1 cellular context compared by ENCODE assay signal in the genomic region with DNA sequence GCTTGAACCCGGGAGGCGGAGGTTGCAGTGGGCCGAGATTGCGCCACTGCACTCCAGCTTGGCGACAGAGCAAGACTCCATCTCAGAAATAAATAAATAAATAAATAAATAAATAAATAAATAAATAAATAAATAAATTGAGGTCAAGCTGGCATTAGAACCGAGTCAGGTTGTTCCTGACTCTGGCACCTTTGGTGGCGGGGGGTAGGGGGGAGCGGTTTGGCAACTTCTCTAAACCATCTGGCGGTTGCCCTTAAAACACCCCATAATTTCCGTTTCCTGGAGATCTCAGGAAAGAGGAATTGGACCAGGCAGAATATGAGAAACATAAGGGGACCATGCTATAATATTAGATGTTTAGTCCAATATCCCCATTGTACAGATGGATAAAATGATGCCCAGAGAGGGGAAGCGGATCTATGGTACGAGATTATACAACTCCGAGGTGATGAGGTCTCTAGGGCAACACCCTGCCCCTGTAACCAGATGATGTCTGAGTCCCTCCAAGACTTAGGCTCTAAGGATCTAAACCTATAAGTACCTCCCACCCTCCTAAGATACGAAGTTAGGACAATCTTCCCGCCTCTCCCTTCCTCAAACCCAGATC.
TF ChIP-seq lines count a peak whose summit lies in the region.

No MANE protein-coding gene starts in this region.

TF ChIP-seq in K562, 482 proteins besides CTCF, POLR2A, EP300 and RAD21 (continued from another document and continues in another):
- TF ChIP-seq, protein P1, sequence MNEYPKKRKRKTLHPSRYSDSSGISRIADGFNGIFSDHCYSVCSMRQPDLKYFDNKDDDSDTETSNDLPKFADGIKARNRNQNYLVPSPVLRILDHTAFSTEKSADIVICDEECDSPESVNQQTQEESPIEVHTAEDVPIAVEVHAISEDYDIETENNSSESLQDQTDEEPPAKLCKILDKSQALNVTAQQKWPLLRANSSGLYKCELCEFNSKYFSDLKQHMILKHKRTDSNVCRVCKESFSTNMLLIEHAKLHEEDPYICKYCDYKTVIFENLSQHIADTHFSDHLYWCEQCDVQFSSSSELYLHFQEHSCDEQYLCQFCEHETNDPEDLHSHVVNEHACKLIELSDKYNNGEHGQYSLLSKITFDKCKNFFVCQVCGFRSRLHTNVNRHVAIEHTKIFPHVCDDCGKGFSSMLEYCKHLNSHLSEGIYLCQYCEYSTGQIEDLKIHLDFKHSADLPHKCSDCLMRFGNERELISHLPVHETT (CRISPR knock-in tag; conservative IDR thresholded peaks at IDR 0.05 in 1 of 2, IDR thresholded peaks at IDR 0.05 in 1 of 2), result no peak
- TF ChIP-seq ZNF699 (CRISPR knock-in tag; IDR thresholded peaks at IDR 0.05; ENCODE audit: insufficient replicate concordance) (no peak), EHMT2 (IDR thresholded peaks at IDR 0.05) (no peak), ZBTB40 (IDR thresholded peaks at IDR 0.05) (peak; percentile 42; the same call in 1 of the 2 replicates), ZBTB40 (CRISPR knock-in tag; IDR thresholded peaks at IDR 0.05) (no peak), ELF4 (CRISPR knock-in tag; IDR thresholded peaks at IDR 0.05) (0 out of 2 replicates have a peak, but pooled peaks have one; percentile 22), NFE2L1 (tag; IDR thresholded peaks at IDR 0.05; ENCODE audit: borderline replicate concordance, low read depth) (no peak), RBM25 (IDR thresholded peaks at IDR 0.05; ENCODE audit: low read depth, low read length, severe bottlenecking) (peak; percentile 93), HNRNPL (IDR thresholded peaks at IDR 0.05; ENCODE audit: low read depth, low read length) (no peak), RBM15 (IDR thresholded peaks at IDR 0.05; ENCODE audit: insufficient read depth, low read length) (no peak), ZKSCAN1 (IDR thresholded peaks at IDR 0.05; ENCODE audit: low read depth, low read length) (no peak), PHF20 (IDR thresholded peaks at IDR 0.05; ENCODE audit: partially characterized antibody) (no peak), HDAC2 (IDR thresholded peaks at IDR 0.05) (peak; percentile 4; the same call in 1 of the 2 replicates), STAG1 (CRISPR knock-in tag; IDR thresholded peaks at IDR 0.05; ENCODE audit: borderline replicate concordance) (no peak), EP400 (IDR thresholded peaks at IDR 0.05) (no peak), NCOA4 (IDR thresholded peaks at IDR 0.05; ENCODE audit: partially characterized antibody) (no peak), STAT5B (CRISPR knock-in tag; IDR thresholded peaks at IDR 0.05) (no peak), WHSC1 (IDR thresholded peaks at IDR 0.05; ENCODE audit: low read length) (no peak), FOSL1 (tag; conservative IDR thresholded peaks at IDR 0.05) (no peak), ZBTB33 (CRISPR knock-in tag; IDR thresholded peaks at IDR 0.05) (no peak), LCOR (CRISPR knock-in tag; IDR thresholded peaks at IDR 0.05) (no peak), ZFX (CRISPR knock-in tag; IDR thresholded peaks at IDR 0.05) (no peak), TCF7L2 (IDR thresholded peaks at IDR 0.05; ENCODE audit: low read depth, low read length) (no peak), ELK3 (CRISPR knock-in tag; IDR thresholded peaks at IDR 0.05) (no peak), PHB (CRISPR knock-in tag; IDR thresholded peaks at IDR 0.05) (no peak), FOXA3 (CRISPR knock-in tag; conservative IDR thresholded peaks at IDR 0.05 in 1 of 2, IDR thresholded peaks at IDR 0.05 in 1 of 2) (no peak), RHOXF2B (CRISPR knock-in tag; conservative IDR thresholded peaks at IDR 0.05) (no peak), XRCC5 (IDR thresholded peaks at IDR 0.05; ENCODE audit: low read depth, low read length) (no peak), NCOA6 (IDR thresholded peaks at IDR 0.05) (no peak), PTRF (tag; IDR thresholded peaks at IDR 0.05) (no peak), RBM22 (IDR thresholded peaks at IDR 0.05; ENCODE audit: low read depth, low read length, poor library complexity, severe bottlenecking) (no peak), NFATC3 (IDR thresholded peaks at IDR 0.05) (0 out of 2 replicates have a peak, but pooled peaks have one; percentile 37), RBBP5 (IDR thresholded peaks at IDR 0.05; ENCODE audit: borderline replicate concordance, insufficient read depth, low read length, poor library complexity, severe bottlenecking) (no peak), ZNF707 (CRISPR knock-in tag; conservative IDR thresholded peaks at IDR 0.05) (no peak)
- TF ChIP-seq, protein P2, sequence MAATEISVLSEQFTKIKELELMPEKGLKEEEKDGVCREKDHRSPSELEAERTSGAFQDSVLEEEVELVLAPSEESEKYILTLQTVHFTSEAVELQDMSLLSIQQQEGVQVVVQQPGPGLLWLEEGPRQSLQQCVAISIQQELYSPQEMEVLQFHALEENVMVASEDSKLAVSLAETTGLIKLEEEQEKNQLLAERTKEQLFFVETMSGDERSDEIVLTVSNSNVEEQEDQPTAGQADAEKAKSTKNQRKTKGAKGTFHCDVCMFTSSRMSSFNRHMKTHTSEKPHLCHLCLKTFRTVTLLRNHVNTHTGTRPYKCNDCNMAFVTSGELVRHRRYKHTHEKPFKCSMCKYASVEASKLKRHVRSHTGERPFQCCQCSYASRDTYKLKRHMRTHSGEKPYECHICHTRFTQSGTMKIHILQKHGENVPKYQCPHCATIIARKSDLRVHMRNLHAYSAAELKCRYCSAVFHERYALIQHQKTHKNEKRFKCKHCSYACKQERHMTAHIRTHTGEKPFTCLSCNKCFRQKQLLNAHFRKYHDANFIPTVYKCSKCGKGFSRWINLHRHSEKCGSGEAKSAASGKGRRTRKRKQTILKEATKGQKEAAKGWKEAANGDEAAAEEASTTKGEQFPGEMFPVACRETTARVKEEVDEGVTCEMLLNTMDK (IDR thresholded peaks at IDR 0.05; ENCODE audit: borderline replicate concordance, insufficient read depth, low read depth, low read length, poor library complexity, severe bottlenecking), result no peak
- TF ChIP-seq, protein P3, sequence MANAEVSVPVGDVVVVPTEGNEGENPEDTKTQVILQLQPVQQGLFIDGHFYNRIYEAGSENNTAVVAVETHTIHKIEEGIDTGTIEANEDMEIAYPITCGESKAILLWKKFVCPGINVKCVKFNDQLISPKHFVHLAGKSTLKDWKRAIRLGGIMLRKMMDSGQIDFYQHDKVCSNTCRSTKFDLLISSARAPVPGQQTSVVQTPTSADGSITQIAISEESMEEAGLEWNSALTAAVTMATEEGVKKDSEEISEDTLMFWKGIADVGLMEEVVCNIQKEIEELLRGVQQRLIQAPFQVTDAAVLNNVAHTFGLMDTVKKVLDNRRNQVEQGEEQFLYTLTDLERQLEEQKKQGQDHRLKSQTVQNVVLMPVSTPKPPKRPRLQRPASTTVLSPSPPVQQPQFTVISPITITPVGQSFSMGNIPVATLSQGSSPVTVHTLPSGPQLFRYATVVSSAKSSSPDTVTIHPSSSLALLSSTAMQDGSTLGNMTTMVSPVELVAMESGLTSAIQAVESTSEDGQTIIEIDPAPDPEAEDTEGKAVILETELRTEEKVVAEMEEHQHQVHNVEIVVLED (CRISPR knock-in tag; IDR thresholded peaks at IDR 0.05), result no peak
- TF ChIP-seq, protein P4, sequence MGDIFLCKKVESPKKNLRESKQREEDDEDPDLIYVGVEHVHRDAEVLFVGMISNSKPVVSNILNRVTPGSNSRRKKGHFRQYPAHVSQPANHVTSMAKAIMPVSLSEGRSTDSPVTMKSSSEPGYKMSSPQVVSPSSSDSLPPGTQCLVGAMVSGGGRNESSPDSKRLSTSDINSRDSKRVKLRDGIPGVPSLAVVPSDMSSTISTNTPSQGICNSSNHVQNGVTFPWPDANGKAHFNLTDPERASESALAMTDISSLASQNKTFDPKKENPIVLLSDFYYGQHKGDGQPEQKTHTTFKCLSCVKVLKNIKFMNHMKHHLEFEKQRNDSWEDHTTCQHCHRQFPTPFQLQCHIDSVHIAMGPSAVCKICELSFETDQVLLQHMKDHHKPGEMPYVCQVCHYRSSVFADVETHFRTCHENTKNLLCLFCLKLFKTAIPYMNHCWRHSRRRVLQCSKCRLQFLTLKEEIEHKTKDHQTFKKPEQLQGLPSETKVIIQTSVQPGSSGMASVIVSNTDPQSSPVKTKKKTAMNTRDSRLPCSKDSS (IDR thresholded peaks at IDR 0.05; ENCODE audit: low read depth, partially characterized antibody), result no peak
- TF ChIP-seq, protein P5, sequence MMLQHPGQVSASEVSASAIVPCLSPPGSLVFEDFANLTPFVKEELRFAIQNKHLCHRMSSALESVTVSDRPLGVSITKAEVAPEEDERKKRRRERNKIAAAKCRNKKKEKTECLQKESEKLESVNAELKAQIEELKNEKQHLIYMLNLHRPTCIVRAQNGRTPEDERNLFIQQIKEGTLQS (IDR thresholded peaks at IDR 0.05), result no peak
- TF ChIP-seq, protein P5 (CRISPR knock-in tag; conservative IDR thresholded peaks at IDR 0.05), result no peak; the same call in 1 of the 2 replicates
